ENCODE assay signal across 17 cellular contexts in the genomic region with DNA sequence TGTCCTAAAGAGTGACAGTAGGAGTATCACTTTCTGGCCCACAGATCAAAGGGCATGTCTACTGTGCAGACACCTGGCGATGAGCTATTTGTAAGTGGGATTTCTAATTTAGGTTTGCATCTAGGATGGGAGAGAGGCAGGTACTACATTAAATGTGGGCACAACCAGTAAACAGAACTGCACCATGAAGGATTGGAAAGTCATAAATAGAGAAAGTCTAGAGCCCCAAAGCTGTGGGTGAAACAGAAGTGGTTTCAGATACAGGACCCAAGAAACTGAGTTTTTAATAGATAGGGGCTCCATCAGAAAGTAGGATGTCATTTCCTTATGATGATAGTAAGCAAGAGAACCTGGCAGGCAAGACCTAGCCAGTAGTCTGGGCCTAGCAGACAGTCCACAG.
"Had no signal": no experiment of that assay in that cellular context is flagged by ENCODE, and none has a peak within 500 bp of the region (broad histone marks: within the 10 kb centered on the region; RNA-seq: fewer than 3 reads in every experiment).

No MANE protein-coding gene starts in this region.

- FAIRE-seq: kidney, pancreas had no signal

- H3K36me3 ChIP-seq: esophagus muscularis mucosa, pancreas, thoracic aorta, upper lobe of right lung had no signal

- H3K27ac ChIP-seq: coronary artery, esophagus muscularis mucosa, pancreas, thoracic aorta, upper lobe of right lung had no signal

- H3K9me3 ChIP-seq: esophagus muscularis mucosa, mucosa of descending colon, pancreas, thoracic aorta, upper lobe of right lung had no signal

- ATAC-seq: activated CD4-positive, alpha-beta T cell treated with anti-CD3 and anti-CD28 coated beads for 36 hours; left ventricle myocardium superior; mucosa of descending colon; naive thymus-derived CD8-positive, alpha-beta T cell; pancreas; stimulated activated effector memory CD8-positive, alpha-beta T cell treated with anti-CD3 and anti-CD28 coated beads, Interleukin-12 subunit alpha, Interleukin-12 subunit beta, amount 100 ng/mL, for 72 hours; upper lobe of right lung had no signal

- H3K4me3 ChIP-seq: coronary artery, esophagus muscularis mucosa, mucosa of descending colon, pancreas, thoracic aorta, upper lobe of right lung had no signal

- H3K4me1 ChIP-seq: esophagus muscularis mucosa, upper lobe of right lung had no signal

- H3K27me3 ChIP-seq: esophagus muscularis mucosa, pancreas, upper lobe of right lung had no signal

- DNase-seq: activated CD4-positive, alpha-beta memory T cell treated with anti-CD3 and anti-CD28 coated beads, Interleukin-2, amount 10 ng/mL, durations not matched to agents 7 days and 5 days; activated CD4-positive, alpha-beta T cell treated with anti-CD3 and anti-CD28 coated beads for 36 hours; activated naive CD4-positive, alpha-beta T cell treated with anti-CD3 and anti-CD28 coated beads, Interleukin-2, amount 50 U/mL, for 16 hours; activated T-cell treated with anti-CD3 and anti-CD28 coated beads, Interleukin-2, amount 50 U/mL, for 24 hours; amygdala; central memory CD4-positive, alpha-beta T cell; hypothalamus; kidney; left ventricle myocardium superior; mucosa of descending colon; naive thymus-derived CD8-positive, alpha-beta T cell; pancreas; upper lobe of right lung had no signal
